Comparison of ENCODE assay signal across 23 cellular contexts in the genomic region with DNA sequence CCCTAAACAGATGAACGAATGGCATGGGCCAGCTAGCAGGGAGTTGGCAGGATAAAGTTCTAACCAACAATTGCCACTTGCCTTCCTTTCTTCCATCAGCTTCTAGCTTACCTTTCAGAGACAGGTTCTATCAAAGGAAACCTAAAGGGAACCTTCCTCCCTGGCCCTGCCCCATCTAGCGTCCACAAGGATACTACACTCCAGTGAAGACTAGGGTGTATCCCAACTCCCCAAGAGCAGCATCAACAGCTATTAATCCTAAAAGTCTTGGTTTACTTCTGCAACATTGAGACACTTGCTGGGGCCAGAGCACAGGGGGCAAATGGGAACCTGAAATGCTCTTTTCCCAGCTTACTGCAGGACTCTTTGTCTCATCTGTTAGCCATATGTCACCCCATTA. TPM values are rescaled to one million over a fixed set of nuclear protein-coding genes. Genes with fewer than 3 reads are reported as not detected.
DNase-seq lines count a peak whose midpoint lies in the region; FAIRE-seq and TF ChIP-seq lines count a peak whose summit lies in the region.
"Had no signal": no experiment of that assay in that cellular context is flagged by ENCODE, and none has a peak within 500 bp of the region (broad histone marks: within the 10 kb centered on the region; RNA-seq: fewer than 3 reads in every experiment).

No MANE protein-coding gene starts in this region.

- H3K27ac Mint-ChIP-seq in nephron progenitor cell: no peak overlapping the region
- H3K27ac Mint-ChIP-seq: activated CD4-positive, alpha-beta memory T cell treated with anti-CD3 and anti-CD28 coated beads for 36 hours; activated naive CD8-positive, alpha-beta T cell treated with anti-CD3 and anti-CD28 coated beads, Interleukin-2, amount 50 U/mL, for 24 hours; CD8-positive, alpha-beta T cell; mesothelial cell of epicardium; natural killer cell had no signal

- TF ChIP-seq POLR2A in H1 (IDR thresholded peaks at IDR 0.05; ENCODE audit: control extremely low read depth in 1 of 2, low read depth in 2 of 2, low read length in 2 of 2): no peak

- peaks cover 47% of the 10 kb centered on the region for H3K4me1 Mint-ChIP-seq in nephron progenitor cell

- H3K14ac ChIP-seq in H1 (ENCODE audit: insufficient read length): no peak overlapping the region

- H3K36me3 Mint-ChIP-seq in nephron progenitor cell (ENCODE audit: low read depth): no peaks in the 10 kb centered on the region
- H3K36me3 Mint-ChIP-seq: activated CD4-positive, alpha-beta memory T cell treated with anti-CD3 and anti-CD28 coated beads for 36 hours; CD8-positive, alpha-beta T cell; mesothelial cell of epicardium; natural killer cell had no signal

- no peak overlapping the region for H3K23ac ChIP-seq in H1 (ENCODE audit: insufficient read length)

- CTCF ChIA-PET in BJ (lab: Yijun Ruan, JAX): interaction anchor here (0.6 to 4.0 kb wide), 16 partner anchors 9 to 867 kb away, joined by 3 to 27 read pairs (median 4); no protein-coding TSS in a partner anchor
- CTCF ChIA-PET in H1 (lab: Charles Lee; ENCODE audit: partially characterized antibody): interaction anchor here (0.7 to 4.5 kb wide), 66 partner anchors 9 to 729 kb away, joined by 3 to 27 read pairs (median 4); no protein-coding TSS in a partner anchor

- intact Hi-C loops in tibial artery (cut with DNase I; ENCODE audit: low total_unique reads): no loop called here

- H3K18ac ChIP-seq in H1 (ENCODE audit: extremely low read depth, low read length): no peak overlapping the region

- no peak overlapping the region for H2BK5ac ChIP-seq in H1 (ENCODE audit: low read depth, low read length)

- no peak overlapping the region for H2BK120ac ChIP-seq in H1 (replicated peaks; ENCODE audit: low read depth, low read length)

- peak; percentile 34 to 39; a peak in 3 of 4 replicates for TF ChIP-seq RAD21 in H1 (IDR thresholded peaks at IDR 0.05 in 1 of 2, conservative IDR thresholded peaks at IDR 0.05 in 1 of 2; ENCODE audit: low read depth in 2 of 2, low read length in 2 of 2)

- no peaks in the 10 kb centered on the region for H3K36me3 ChIP-seq in BJ (ENCODE audit: control insufficient read depth, insufficient read depth, low read length)
- H3K36me3 ChIP-seq in H1 (ENCODE audit: control insufficient read depth in 2 of 4, insufficient read depth in 4 of 4, low read length in 3 of 4): no peaks in the 10 kb centered on the region
- H3K36me3 ChIP-seq in tibial artery: no peaks in the 10 kb centered on the region
- H3K36me3 ChIP-seq: left lung, MG63, sigmoid colon, upper lobe of right lung had no signal

- H3K9ac ChIP-seq in H1 (replicated peaks in 1 of 4; ENCODE audit: extremely low read depth in 1 of 4, low read depth in 3 of 4, low read length in 3 of 4): no peak overlapping the region
- H3K9ac ChIP-seq: parathyroid adenoma had no signal

- H4K20me1 ChIP-seq in H1 (replicated peaks in 1 of 2; ENCODE audit: control insufficient read depth in 1 of 2, insufficient read depth in 2 of 2, low read length in 2 of 2): no peaks in the 10 kb centered on the region

- no peaks in the 10 kb centered on the region; a peak in 1 of 4 replicates for H3K9me3 ChIP-seq in H1 (ENCODE audit: insufficient read depth in 2 of 2, low read depth in 1 of 2, low read length in 1 of 2)
- no peaks in the 10 kb centered on the region for H3K9me3 ChIP-seq in tibial artery
- H3K9me3 ChIP-seq: left lung, sigmoid colon, upper lobe of right lung had no signal

- TF ChIP-seq EP300 in H1 (IDR thresholded peaks at IDR 0.05; ENCODE audit: borderline replicate concordance in 1 of 2, low read depth in 2 of 2, low read length in 2 of 2): no peak

- DNase-seq in BJ (ENCODE audit: low read depth) (no peak), HFF-Myc (ENCODE audit: extremely low read depth, low read depth) (no peak), H1 (ENCODE audit: low read depth in 1 of 2, low spot score in 2 of 2) (no peak), nephron progenitor cell (no peak), tibial artery (no peak), SIG-M5 (lab: John Stamatoyannopoulos, UW) (no peak)
- no peak for DNase-seq in activated CD8-positive, alpha-beta memory T cell treated with anti-CD3 and anti-CD28 coated beads for 24 hours
- DNase-seq: activated CD4-positive, CD25-positive, alpha-beta regulatory T cell; activated gamma-delta T cell; activated naive CD8-positive, alpha-beta T cell treated with anti-CD3 and anti-CD28 coated beads, Interleukin-2, amount 50 U/mL, for 24 hours; left lung; natural killer cell; NCI-H1436 treated with DMSO at 0.1 percent for 48 hours; T-helper 9 cell; upper lobe of right lung had no signal

- no peak overlapping the region for H2AK5ac ChIP-seq in H1 (ENCODE audit: low read depth, low read length)

- H3K27ac ChIP-seq in H1 (ENCODE audit: low read depth, low read length): no peak overlapping the region
- H3K27ac ChIP-seq in tibial artery: no peak overlapping the region
- H3K27ac ChIP-seq: left lung, parathyroid adenoma, upper lobe of right lung had no signal

- H2AFZ ChIP-seq in H1 (ENCODE audit: low read length): no peak overlapping the region
- H2AFZ ChIP-seq: parathyroid adenoma had no signal

- H3K27me3 ChIP-seq in BJ (ENCODE audit: control insufficient read depth, insufficient read depth, low read length) (no peaks in the 10 kb centered on the region; the same call in 1 of the 2 replicates), H1 (replicated peaks in 1 of 4; ENCODE audit: control insufficient read depth in 3 of 4, extremely low read depth in 1 of 4, insufficient read depth in 3 of 4, low read length in 3 of 4) (no peaks in the 10 kb centered on the region), tibial artery (peaks cover 0 to 16% of the 10 kb centered on the region in 2 donors)
- H3K27me3 ChIP-seq: MG63 had no signal

- H3K4me1 ChIP-seq in H1 (replicated peaks in 1 of 4; ENCODE audit: control insufficient read depth in 3 of 4, insufficient read depth in 4 of 4, low read length in 3 of 4) (peaks cover 0 to 3% (median 0%) of the 10 kb centered on the region in 4 experiments; a peak in 1 of 7 replicates), tibial artery (no peaks in the 10 kb centered on the region)
- H3K4me1 ChIP-seq: left lung, parathyroid adenoma had no signal

- H3K4me2 ChIP-seq in H1 (ENCODE audit: insufficient read depth in 1 of 2, low read depth in 2 of 2, low read length in 2 of 2): no peak overlapping the region

- H3K4me3 ChIP-seq in BJ (ENCODE audit: low read depth, low read length): no peak overlapping the region
- H3K4me3 ChIP-seq in HFF-Myc (replicated peaks; ENCODE audit: low read depth, low read length): no peak overlapping the region
- H3K4me3 ChIP-seq in H1 (ENCODE audit: extremely low read depth in 1 of 4, insufficient read depth in 2 of 4, low read depth in 3 of 4, low read length in 4 of 4): no peak overlapping the region
- H3K4me3 ChIP-seq in tibial artery: no peak overlapping the region
- H3K4me3 ChIP-seq: left lung, MG63, sigmoid colon, upper lobe of right lung had no signal

- H2BK15ac ChIP-seq in H1 (ENCODE audit: low read length): no peak overlapping the region

- H3K4ac ChIP-seq in H1 (replicated peaks; ENCODE audit: insufficient read length, low read depth, low read length): no peak overlapping the region

- H2BK12ac ChIP-seq in H1 (ENCODE audit: low read depth, low read length): no peak overlapping the region

- peak overlapping the region; percentile 79 for H3K4me3 Mint-ChIP-seq in nephron progenitor cell
- H3K4me3 Mint-ChIP-seq: activated CD4-positive, alpha-beta memory T cell treated with anti-CD3 and anti-CD28 coated beads for 36 hours; activated naive CD8-positive, alpha-beta T cell treated with anti-CD3 and anti-CD28 coated beads, Interleukin-2, amount 50 U/mL, for 24 hours; CD8-positive, alpha-beta T cell; mesothelial cell of epicardium; natural killer cell had no signal

- no peak overlapping the region for H4K8ac ChIP-seq in H1 (ENCODE audit: extremely low read depth, insufficient read depth, low read length)

- H3K27me3 Mint-ChIP-seq in nephron progenitor cell (ENCODE audit: low read depth, poor library complexity): no peaks in the 10 kb centered on the region

- no peaks in the 10 kb centered on the region for H3K23me2 ChIP-seq in H1 (ENCODE audit: low read depth, low read length)

- TF ChIP-seq CTCF in BJ (IDR thresholded peaks at IDR 0.05; ENCODE audit: insufficient read depth, low read depth, low read length) (peak; percentile 19; the same call in 1 of the 2 replicates), HFF-Myc (IDR thresholded peaks at IDR 0.05; ENCODE audit: low read depth, low read length, missing control alignments) (peak; percentile 27), H1 (IDR thresholded peaks at IDR 0.05; ENCODE audit: control extremely low read depth in 1 of 3, insufficient read depth in 1 of 3, low read depth in 1 of 3, low read length in 3 of 3) (peak; percentile 24 to 60 (median 45)), nephron progenitor cell (IDR thresholded peaks at IDR 0.05) (no peak), tibial artery (IDR thresholded peaks at IDR 0.05) (no peak)

- no peaks in the 10 kb centered on the region for H3K79me1 ChIP-seq in H1 (ENCODE audit: low read depth, low read length)

- H2BK20ac ChIP-seq in H1 (ENCODE audit: low read length): no peak overlapping the region; the same call in 1 of the 2 replicates

- H3K56ac ChIP-seq in H1 (replicated peaks; ENCODE audit: insufficient read length, low read depth, low read length): no peak overlapping the region

- H4K5ac ChIP-seq in H1 (ENCODE audit: insufficient read length, low read depth, low read length): no peak overlapping the region

- POLR2A ChIA-PET in BJ (lab: Charles Lee) (no interaction called here), H1 (lab: Charles Lee; ENCODE audit: partially characterized antibody) (no interaction called here)

- no peaks in the 10 kb centered on the region for H3K79me2 ChIP-seq in H1 (ENCODE audit: control insufficient read depth in 1 of 2, insufficient read depth in 2 of 2, low read length in 2 of 2)
- H3K79me2 ChIP-seq: parathyroid adenoma had no signal

- peak; percentile 13 for FAIRE-seq in H1 (lab: Jason Lieb, UNC)
- FAIRE-seq: colon had no signal

- WGBS in H1 (ENCODE audit: extremely low coverage in 1 of 2, insufficient coverage in 1 of 2, insufficient read length in 1 of 2, insufficient replicate concordance in 2 of 2, low coverage in 1 of 2, low lambda C conversion rate in 2 of 2, missing lambda C conversion rate in 1 of 2), 2 experiments: 50% methylated on average over 2 of the region's 2 CpGs; no CpG with 5 or more reads in 1 of the 2 experiments

- H4K91ac ChIP-seq in H1 (replicated peaks; ENCODE audit: insufficient read length, low read length): no peak overlapping the region

- H3K9me3 Mint-ChIP-seq in nephron progenitor cell: peaks cover 5% of the 10 kb centered on the region
- H3K9me3 Mint-ChIP-seq: activated CD4-positive, alpha-beta memory T cell treated with anti-CD3 and anti-CD28 coated beads for 36 hours; activated naive CD8-positive, alpha-beta T cell treated with anti-CD3 and anti-CD28 coated beads, Interleukin-2, amount 50 U/mL, for 24 hours; CD8-positive, alpha-beta T cell; mesothelial cell of epicardium; natural killer cell had no signal

RNA-seq across cellular contexts. Expression of a gene that starts 37.0 kb away (rescaled TPM):
- polyA plus RNA-seq in BJ (2011; rRNA removed) (not detected in 2 replicates), H1 (2011; rRNA removed) (not detected in 2 replicates)
- not detected in 2 replicates for polyA minus RNA-seq in BJ (2011; rRNA and poly(A)+ RNA removed)
- not detected in 2 replicates for total RNA-seq in H1 (2021; fragmentation: NEBNext Ultra II Directional; extraction: Animal tissue kit (Norgen Biotek cat#: 25700))
- not detected for polyA plus RNA-seq in H1 (2011; cell fraction: cytosol; rRNA removed)
- polyA plus RNA-seq in H1 (2011; cell fraction: nucleus; rRNA removed): not detected
- 0.05 to 0.11 TPM (median 0.10 TPM) in 4 replicates for polyA plus RNA-seq in H1 (2012, experiment 1 of 2)
- not detected for polyA plus RNA-seq in H1 (2012, experiment 2 of 2)
- polyA plus RNA-seq in H1 (2013, experiment 1 of 2): not detected
- not detected for polyA plus RNA-seq in H1 (2013, experiment 2 of 2)
- not detected in 2 replicates for polyA minus RNA-seq in H1 (2011; rRNA and poly(A)+ RNA removed)
- not detected for polyA minus RNA-seq in H1 (2011; cell fraction: cytosol; rRNA and poly(A)+ RNA removed)
- polyA minus RNA-seq in H1 (2011; cell fraction: nucleus; rRNA and poly(A)+ RNA removed): not detected
- total RNA-seq: activated CD4-positive, alpha-beta memory T cell treated with anti-CD3 and anti-CD28 coated beads for 36 hours; CD8-positive, alpha-beta T cell; glomerular endothelial cell; left lung; natural killer cell; upper lobe of right lung had no signal

Comparison
In these comparisons a context has a peak if more than half of its experiments do, and no peak if none do; other contexts are left out.
1. CTCF ChIP-seq: peak in BJ (single experiment), HFF-Myc (single experiment) and H1 (3 of 3); none in nephron progenitor cell (single experiment) and tibial artery (0 of 2).